ENCODE assay signal across 21 cellular contexts in genomic region chr12:29287622-29288021, GRCh38.
A peak's percentile ranks its signal among the peaks of the same experiment; 100 is the strongest.
DNase-seq lines count a peak whose midpoint lies in the region; ATAC-seq and TF ChIP-seq lines count a peak whose summit lies in the region.
"Had no signal": no experiment of that assay in that cellular context is flagged by ENCODE, and none has a peak within 500 bp of the region (broad histone marks: within the 10 kb centered on the region; RNA-seq: fewer than 3 reads in every experiment).

No MANE protein-coding gene starts in this region.

- H3K9me3 ChIP-seq in SK-N-SH (no peaks in the 10 kb centered on the region), hepatocyte (ENCODE audit: low read depth) (no peaks in the 10 kb centered on the region), neural progenitor cell (ENCODE audit: low read depth) (no peaks in the 10 kb centered on the region), gastroesophageal sphincter (no peaks in the 10 kb centered on the region)
- H3K9me3 ChIP-seq: A549 had no signal

- H3K4me3 Mint-ChIP-seq in GM23338 (no peak overlapping the region), neural progenitor cell (no peak overlapping the region)
- H3K4me3 Mint-ChIP-seq: CD4-positive, alpha-beta memory T cell; HFFc6; IgD-negative memory B cell had no signal

- H3K4me2 ChIP-seq in GM23338 (no peak overlapping the region), SK-N-SH (no peak overlapping the region), hepatocyte (no peak overlapping the region), neural progenitor cell (peak overlapping the region; percentile 13)
- H3K4me2 ChIP-seq: A549 had no signal

- 28% methylated on average over 1 of the region's 1 CpG for WGBS in SK-N-SH (ENCODE audit: low lambda C conversion rate)
- WGBS in hepatocyte (ENCODE audit: low lambda C conversion rate, missing lambda C conversion rate): 28% methylated on average over 1 of the region's 1 CpG
- WGBS in gastroesophageal sphincter (ENCODE audit: low coverage in 1 of 2), 2 donors: 75 to 100% methylated on average over 1 of the region's 1 CpG

- H3K36me3 Mint-ChIP-seq in GM23338 (ENCODE audit: low read depth): no peaks in the 10 kb centered on the region
- H3K36me3 Mint-ChIP-seq in neural progenitor cell: peaks cover 2% of the 10 kb centered on the region

- no peak for DNase-seq in GM23338 (ENCODE audit: low spot score)
- DNase-seq in SK-N-SH: no peak
- no peak for DNase-seq in hepatocyte (ENCODE audit: low spot score)
- DNase-seq in neural progenitor cell (ENCODE audit: low spot score): peak; percentile 16
- DNase-seq in cerebellar nuclear complex (lab: John Stamatoyannopoulos, UW): no peak
- no peak for DNase-seq in dedifferentiated amniotic fluid mesenchymal stem cell (ENCODE audit: extremely low spot score)
- DNase-seq in stimulated activated CD4-positive, alpha-beta T cell treated with anti-CD3 and anti-CD28 coated beads, Interleukin-4, amount 100 ng/mL, for 1 hour: no peak
- DNase-seq: AML-193; CD4-positive, alpha-beta memory T cell; DMS153; DMS79 treated with DMSO at 0.1 percent for 48 hours; GF-D8; GM23248; HFFc6 had no signal

- H3K27me3 Mint-ChIP-seq in GM23338 (ENCODE audit: insufficient read depth, low read depth, poor library complexity): no peaks in the 10 kb centered on the region
- H3K27me3 Mint-ChIP-seq in neural progenitor cell (ENCODE audit: insufficient read depth, low read depth): no peaks in the 10 kb centered on the region
- H3K27me3 Mint-ChIP-seq: CD4-positive, alpha-beta memory T cell; IgD-negative memory B cell had no signal

- ATAC-seq in GM23338 (no peak), gastroesophageal sphincter (no peak)
- ATAC-seq: A549, HCT116, HepG2 had no signal

- TF ChIP-seq POLR2A in gastroesophageal sphincter (IDR thresholded peaks at IDR 0.05): no peak

- H3K27ac Mint-ChIP-seq in GM23338: peak overlapping the region; percentile 59
- H3K27ac Mint-ChIP-seq in neural progenitor cell: no peak overlapping the region
- H3K27ac Mint-ChIP-seq: CD4-positive, alpha-beta memory T cell; HFFc6; IgD-negative memory B cell had no signal

- TF ChIP-seq EP300 in SK-N-SH (IDR thresholded peaks at IDR 0.05; ENCODE audit: borderline replicate concordance in 1 of 2, low read depth in 1 of 2, low read length in 1 of 2): no peak
- no peak for TF ChIP-seq EP300 in gastroesophageal sphincter (IDR thresholded peaks at IDR 0.05)

- peaks cover 5% of the 10 kb centered on the region; the same call in 1 of the 3 replicates for H3K4me1 Mint-ChIP-seq in GM23338
- H3K4me1 Mint-ChIP-seq in neural progenitor cell: peaks cover 13% of the 10 kb centered on the region
- H3K4me1 Mint-ChIP-seq: IgD-negative memory B cell had no signal

- H3K79me2 ChIP-seq in GM23338 (replicated peaks; ENCODE audit: insufficient read depth) (no peaks in the 10 kb centered on the region), SK-N-SH (ENCODE audit: insufficient read depth) (no peaks in the 10 kb centered on the region), hepatocyte (no peaks in the 10 kb centered on the region), neural progenitor cell (ENCODE audit: low read depth) (no peaks in the 10 kb centered on the region)

- H3K4me3 ChIP-seq in GM23338 (no peak overlapping the region), SK-N-SH (ENCODE audit: low read depth in 2 of 2, low read length in 1 of 2) (no peak overlapping the region), hepatocyte (no peak overlapping the region), neural progenitor cell (no peak overlapping the region), gastroesophageal sphincter (no peak overlapping the region)
- H3K4me3 ChIP-seq: A549, GM23248 had no signal

- H3K36me3 ChIP-seq in GM23338 (ENCODE audit: insufficient read depth): no peaks in the 10 kb centered on the region
- peaks cover 0 to 3% of the 10 kb centered on the region in 2 experiments for H3K36me3 ChIP-seq in SK-N-SH (replicated peaks in 1 of 2; ENCODE audit: control insufficient read depth in 1 of 2, insufficient read depth in 2 of 2, low read length in 1 of 2)
- H3K36me3 ChIP-seq in hepatocyte (replicated peaks; ENCODE audit: insufficient read depth, low read depth): no peaks in the 10 kb centered on the region
- no peaks in the 10 kb centered on the region for H3K36me3 ChIP-seq in neural progenitor cell
- H3K36me3 ChIP-seq in gastroesophageal sphincter: no peaks in the 10 kb centered on the region

- no peak for TF ChIP-seq RAD21 in SK-N-SH (IDR thresholded peaks at IDR 0.05; ENCODE audit: low read length)

- TF ChIP-seq CTCF in GM23338 (conservative IDR thresholded peaks at IDR 0.05; ENCODE audit: low read depth in 2 of 2) (no peak), SK-N-SH (IDR thresholded peaks at IDR 0.05) (no peak), hepatocyte (IDR thresholded peaks at IDR 0.05; ENCODE audit: poor library complexity) (no peak), neural progenitor cell (IDR thresholded peaks at IDR 0.05) (no peak), gastroesophageal sphincter (IDR thresholded peaks at IDR 0.05) (no peak)

- H3K27ac ChIP-seq in GM23338 (ENCODE audit: low read depth) (no peak overlapping the region), SK-N-SH (ENCODE audit: low read depth in 2 of 2, low read length in 1 of 2) (no peak overlapping the region), hepatocyte (no peak overlapping the region), neural progenitor cell (no peak overlapping the region), gastroesophageal sphincter (no peak overlapping the region)
- H3K27ac ChIP-seq: 22Rv1, A549, C4-2B, GM23248 had no signal

- H3K4me1 ChIP-seq in GM23338 (ENCODE audit: insufficient read depth) (no peaks in the 10 kb centered on the region), SK-N-SH (ENCODE audit: control insufficient read depth in 1 of 2, insufficient read depth in 2 of 2, low read depth in 1 of 2, low read length in 1 of 2) (peaks cover 3 to 15% of the 10 kb centered on the region in 2 experiments; a peak in 2 of 4 replicates), hepatocyte (ENCODE audit: insufficient read depth) (no peaks in the 10 kb centered on the region), neural progenitor cell (peaks cover 14% of the 10 kb centered on the region), gastroesophageal sphincter (no peaks in the 10 kb centered on the region)
- H3K4me1 ChIP-seq: A549 had no signal

- H3K9me2 ChIP-seq in GM23338 (ENCODE audit: insufficient read depth) (no peaks in the 10 kb centered on the region), SK-N-SH (no peaks in the 10 kb centered on the region), hepatocyte (replicated peaks; ENCODE audit: insufficient read depth) (no peaks in the 10 kb centered on the region)

- POLR2A ChIA-PET in SK-N-SH (lab: Yijun Ruan, JAX): no interaction called here

- H3K9ac ChIP-seq in SK-N-SH (no peak overlapping the region), neural progenitor cell (no peak overlapping the region)
- H3K9ac ChIP-seq: GM23248 had no signal

- H2AFZ ChIP-seq in GM23338 (no peak overlapping the region), SK-N-SH (ENCODE audit: low read depth) (peak overlapping the region; percentile 60; the same call in 1 of the 2 replicates), hepatocyte (peak overlapping the region; percentile 24), neural progenitor cell (replicated peaks) (no peak overlapping the region)
- H2AFZ ChIP-seq: GM23248 had no signal

- H3K27me3 ChIP-seq in GM23338 (ENCODE audit: insufficient read depth) (no peaks in the 10 kb centered on the region), SK-N-SH (ENCODE audit: insufficient read depth) (no peaks in the 10 kb centered on the region), hepatocyte (no peaks in the 10 kb centered on the region), neural progenitor cell (no peaks in the 10 kb centered on the region), gastroesophageal sphincter (no peaks in the 10 kb centered on the region)

- CTCF ChIA-PET in SK-N-SH (lab: Yijun Ruan, JAX): interaction anchor here (0.7 kb wide), 1 partner anchor 45 kb away, joined by 3 read pairs; no protein-coding TSS in a partner anchor

- no peaks in the 10 kb centered on the region for H4K20me1 ChIP-seq in GM23338 (replicated peaks; ENCODE audit: insufficient read depth)
- no peaks in the 10 kb centered on the region for H4K20me1 ChIP-seq in SK-N-SH (ENCODE audit: insufficient read depth)
- no peaks in the 10 kb centered on the region for H4K20me1 ChIP-seq in hepatocyte (ENCODE audit: insufficient read depth, poor library complexity, severe bottlenecking)
- H4K20me1 ChIP-seq in neural progenitor cell (ENCODE audit: low read depth): no peaks in the 10 kb centered on the region

- H3F3A ChIP-seq in GM23338 (replicated peaks; ENCODE audit: low read depth) (no peaks in the 10 kb centered on the region), SK-N-SH (replicated peaks; ENCODE audit: insufficient read depth) (peaks cover 23% of the 10 kb centered on the region), neural progenitor cell (ENCODE audit: low read depth) (no peaks in the 10 kb centered on the region)

- no peaks in the 10 kb centered on the region for H3K9me3 Mint-ChIP-seq in GM23338
- peaks cover 7% of the 10 kb centered on the region for H3K9me3 Mint-ChIP-seq in neural progenitor cell

TF ChIP-seq in GM23338, 12 proteins besides CTCF, POLR2A, EP300 and RAD21 (continues in another document):
- TF ChIP-seq EZH2phosphoT487 (IDR thresholded peaks at IDR 0.05; ENCODE audit: unreplicated experiment) (no peak), CREB1 (CRISPR knock-in tag; IDR thresholded peaks at IDR 0.05; ENCODE audit: low read depth) (no peak), ZNF331 (CRISPR knock-in tag; IDR thresholded peaks at IDR 0.05; ENCODE audit: low read depth) (no peak)

TF ChIP-seq in SK-N-SH, 30 proteins besides CTCF, POLR2A, EP300 and RAD21 (continues in another document):
- no peak for TF ChIP-seq MEF2A (IDR thresholded peaks at IDR 0.05; ENCODE audit: borderline replicate concordance, low read depth)

Comparison
In these comparisons a context has a peak if more than half of its experiments do, and no peak if none do; other contexts are left out.
1. H2AFZ ChIP-seq: peak in SK-N-SH (single experiment) and hepatocyte (single experiment); none in GM23338 (single experiment) and neural progenitor cell (single experiment).